1 cellular context compared by ENCODE assay signal in genomic region chr6:128062882-128063603, GRCh38.
TF ChIP-seq lines count a peak whose summit lies in the region.

No MANE protein-coding gene starts in this region.

TF ChIP-seq in IMR-90, 13 proteins besides CTCF, POLR2A, EP300 and RAD21 (continued from another document):
- TF ChIP-seq RFX5 (IDR thresholded peaks at IDR 0.05; ENCODE audit: low read depth, low read length): no peak
- TF ChIP-seq, protein P1, sequence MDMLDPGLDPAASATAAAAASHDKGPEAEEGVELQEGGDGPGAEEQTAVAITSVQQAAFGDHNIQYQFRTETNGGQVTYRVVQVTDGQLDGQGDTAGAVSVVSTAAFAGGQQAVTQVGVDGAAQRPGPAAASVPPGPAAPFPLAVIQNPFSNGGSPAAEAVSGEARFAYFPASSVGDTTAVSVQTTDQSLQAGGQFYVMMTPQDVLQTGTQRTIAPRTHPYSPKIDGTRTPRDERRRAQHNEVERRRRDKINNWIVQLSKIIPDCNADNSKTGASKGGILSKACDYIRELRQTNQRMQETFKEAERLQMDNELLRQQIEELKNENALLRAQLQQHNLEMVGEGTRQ (IDR thresholded peaks at IDR 0.05; ENCODE audit: low read depth, low read length): no peak
- no peak for TF ChIP-seq CEBPB (IDR thresholded peaks at IDR 0.05; ENCODE audit: low read depth, low read length)
- no peak for TF ChIP-seq MAFK (IDR thresholded peaks at IDR 0.05; ENCODE audit: low read depth, low read length)
- no peak for TF ChIP-seq CHD1 (IDR thresholded peaks at IDR 0.05; ENCODE audit: low read depth, low read length)
- TF ChIP-seq NFE2L2 (IDR thresholded peaks at IDR 0.05; ENCODE audit: low read depth, low read length): no peak
- TF ChIP-seq MXI1 (IDR thresholded peaks at IDR 0.05; ENCODE audit: borderline replicate concordance, low read depth, low read length): no peak
